In the genomic region with DNA sequence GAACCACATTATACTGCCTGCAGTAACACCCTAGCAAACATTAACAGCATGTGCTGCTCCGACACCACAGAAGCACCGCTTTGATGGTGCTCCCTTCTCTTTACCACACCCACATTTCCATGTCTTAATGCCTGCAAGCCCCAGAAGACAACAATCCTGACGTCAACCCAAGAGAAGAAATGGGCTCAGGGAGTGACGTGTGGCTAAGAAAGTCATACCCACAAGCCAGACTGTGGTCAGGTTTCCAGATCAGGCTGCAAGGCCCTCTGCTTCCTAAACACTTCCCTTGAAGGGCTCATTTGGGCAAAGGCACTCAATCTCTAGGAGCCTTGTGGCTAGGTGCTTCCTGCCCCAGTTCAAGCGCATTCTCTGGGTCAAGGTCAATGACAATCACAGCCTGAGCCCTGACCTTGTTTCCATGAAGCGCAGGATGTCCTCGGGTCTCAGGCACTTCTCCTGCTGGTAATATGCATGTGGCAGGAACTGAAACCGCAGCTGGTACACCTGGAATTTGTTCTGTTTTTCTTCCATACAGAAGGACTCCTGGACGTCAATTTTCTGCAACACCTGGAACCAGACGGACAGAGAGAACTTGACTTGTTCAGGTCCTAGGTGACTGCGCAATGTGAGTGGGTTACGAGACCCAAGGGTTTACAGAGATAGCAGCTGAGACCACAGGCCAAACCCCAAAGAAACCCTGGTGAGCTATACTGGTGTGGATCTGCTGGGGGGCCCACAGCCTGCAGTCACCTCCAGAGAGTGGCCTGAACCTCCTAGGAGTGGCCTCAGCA, we compare ENCODE assay signal across 9 cellular contexts.
DNase-seq lines count a peak whose midpoint lies in the region; ATAC-seq and TF ChIP-seq lines count a peak whose summit lies in the region.
"Had no signal": no experiment of that assay in that cellular context is flagged by ENCODE, and none has a peak within 500 bp of the region (broad histone marks: within the 10 kb centered on the region; RNA-seq: fewer than 3 reads in every experiment).

No MANE protein-coding gene starts in this region.

- H3K9me3 ChIP-seq in effector memory CD4-positive, alpha-beta T cell (ENCODE audit: control insufficient read depth, low read length) = no peaks in the 10 kb centered on the region
- H3K9me3 ChIP-seq in SJCRH30 (replicated peaks) = no peaks in the 10 kb centered on the region
- H3K9me3 ChIP-seq: A549 had no signal

- H3K36me3 Mint-ChIP-seq in progenitor cell of endocrine pancreas (ENCODE audit: insufficient read depth) = peaks cover 8% of the 10 kb centered on the region

- H3K27ac Mint-ChIP-seq in progenitor cell of endocrine pancreas = peak overlapping the region; percentile 34

- H3K4me1 ChIP-seq in effector memory CD4-positive, alpha-beta T cell (ENCODE audit: control insufficient read depth, insufficient read depth, low read length, poor library complexity, severe bottlenecking) = peaks cover 74% of the 10 kb centered on the region
- H3K4me1 ChIP-seq in SJCRH30 = peaks cover 42% of the 10 kb centered on the region

- H3K27me3 ChIP-seq in effector memory CD4-positive, alpha-beta T cell (replicated peaks; ENCODE audit: control insufficient read depth, insufficient read depth, low read length, poor library complexity, severe bottlenecking) = no peaks in the 10 kb centered on the region
- no peaks in the 10 kb centered on the region for H3K27me3 ChIP-seq in SJCRH30

- H3K9me3 Mint-ChIP-seq in progenitor cell of endocrine pancreas (ENCODE audit: low read depth) = no peaks in the 10 kb centered on the region

- DNase-seq in activated CD4-positive, CD25-positive, alpha-beta regulatory T cell treated with anti-CD3 and anti-CD28 coated beads, Interleukin-2, amount 50 U/mL, for 16 hours (ENCODE audit: low read depth, low spot score) = peak; percentile 32
- DNase-seq in activated CD4-positive, CD25-positive, alpha-beta regulatory T cell (lab: John Stamatoyannopoulos, UW) = no peak
- DNase-seq in activated CD4-positive, alpha-beta T cell treated with anti-CD3 and anti-CD28 coated beads for 48 hours = peak; percentile 68
- peak; percentile 75 to 85 (median 82) for DNase-seq in effector memory CD4-positive, alpha-beta T cell
- DNase-seq in progenitor cell of endocrine pancreas (ENCODE audit: low spot score, unreplicated experiment) (no peak), AG08396 (ENCODE audit: low spot score) (no peak), SJCRH30 (no peak)

- no peaks in the 10 kb centered on the region for H3K27me3 Mint-ChIP-seq in progenitor cell of endocrine pancreas

- peaks cover 11% of the 10 kb centered on the region for H3K36me3 ChIP-seq in effector memory CD4-positive, alpha-beta T cell (ENCODE audit: control insufficient read depth, insufficient read depth, low read length)
- peaks cover 68% of the 10 kb centered on the region for H3K36me3 ChIP-seq in SJCRH30

- no peak overlapping the region for H3K4me3 Mint-ChIP-seq in progenitor cell of endocrine pancreas (ENCODE audit: low read depth)

- peaks cover 11% of the 10 kb centered on the region for H3K4me1 Mint-ChIP-seq in progenitor cell of endocrine pancreas (ENCODE audit: low read depth)

- TF ChIP-seq CTCF in progenitor cell of endocrine pancreas (IDR thresholded peaks at IDR 0.05; ENCODE audit: unreplicated experiment) = no peak

- H3K27ac ChIP-seq in effector memory CD4-positive, alpha-beta T cell (ENCODE audit: insufficient read depth, low read length, poor library complexity, severe bottlenecking) = peak overlapping the region; percentile 93
- H3K27ac ChIP-seq in SJCRH30 = no peak overlapping the region

- ATAC-seq in HG02970 (IDR thresholded peaks at IDR 0.05; ENCODE audit: low FRiP score, unreplicated experiment) = no peak
- ATAC-seq: A549 had no signal

- no peak overlapping the region for H3K4me3 ChIP-seq in effector memory CD4-positive, alpha-beta T cell (ENCODE audit: insufficient read depth, low read depth, low read length, poor library complexity, severe bottlenecking)
- H3K4me3 ChIP-seq in SJCRH30 = no peak overlapping the region
- H3K4me3 ChIP-seq: A549 had no signal

Comparison
In these comparisons a context has a peak if more than half of its experiments do, and no peak if none do; other contexts are left out.
1. DNase-seq: peak in activated CD4-positive, CD25-positive, alpha-beta regulatory T cell treated with anti-CD3 and anti-CD28 coated beads, Interleukin-2, amount 50 U/mL, for 16 hours (single experiment), activated CD4-positive, alpha-beta T cell treated with anti-CD3 and anti-CD28 coated beads for 48 hours (single experiment) and effector memory CD4-positive, alpha-beta T cell (3 of 3); none in activated CD4-positive, CD25-positive, alpha-beta regulatory T cell (0 of 4), progenitor cell of endocrine pancreas (single experiment), AG08396 (single experiment) and SJCRH30 (0 of 2).